Comparison of ENCODE assay signal across 12 cellular contexts in genomic region chr10:101986277-101986971, GRCh38.
DNase-seq lines count a peak whose midpoint lies in the region; ATAC-seq and TF ChIP-seq lines count a peak whose summit lies in the region.
"Had no signal": no experiment of that assay in that cellular context is flagged by ENCODE, and none has a peak within 500 bp of the region (broad histone marks: within the 10 kb centered on the region; RNA-seq: fewer than 3 reads in every experiment).

No MANE protein-coding gene starts in this region.

- H3K36me3 Mint-ChIP-seq in MCF 10A (ENCODE audit: insufficient read depth, unreplicated experiment) = peaks cover 39% of the 10 kb centered on the region

- peaks cover 3% of the 10 kb centered on the region for H3K4me1 Mint-ChIP-seq in MCF 10A (ENCODE audit: insufficient read depth, unreplicated experiment)
- H3K4me1 Mint-ChIP-seq: brain had no signal

- CTCF ChIA-PET in MCF 10A (lab: Yijun Ruan, JAX) = no interaction called here
- CTCF ChIA-PET in mammary epithelial cell (lab: Charles Lee; ENCODE audit: low non-redundant PET) = no interaction called here

- no peaks in the 10 kb centered on the region for H3K4me1 ChIP-seq in mammary epithelial cell (ENCODE audit: insufficient read depth, low read length)
- H3K4me1 ChIP-seq in cardiac muscle cell (ENCODE audit: low read depth) = peaks cover 12% of the 10 kb centered on the region
- H3K4me1 ChIP-seq in transverse colon = no peaks in the 10 kb centered on the region

- intact Hi-C loops in MCF 10A (cut with micrococcal nuclease) = no loop called here
- intact Hi-C loops in mammary epithelial cell (cut with micrococcal nuclease) = no loop called here
- intact Hi-C loops in transverse colon (cut with DNase I; ENCODE audit: low total_unique reads) = no loop called here

- dilution Hi-C loops in mammary epithelial cell (cut with HindIII; ENCODE audit: low sequenced_read_pairs) = no loop called here

- H3K4me3 ChIP-seq in mammary epithelial cell (replicated peaks in 1 of 3; ENCODE audit: insufficient read depth in 1 of 3, low read depth in 2 of 3, low read length in 3 of 3) = no peak overlapping the region
- H3K4me3 ChIP-seq in cardiac muscle cell = no peak overlapping the region
- H3K4me3 ChIP-seq in transverse colon = no peak overlapping the region

- H3K9ac ChIP-seq in mammary epithelial cell (ENCODE audit: insufficient read depth, low read length) = no peak overlapping the region
- H3K9ac ChIP-seq: KMS-11 had no signal

- TF ChIP-seq EP300 in transverse colon (IDR thresholded peaks at IDR 0.05; ENCODE audit: low read depth) = no peak

- no peaks in the 10 kb centered on the region for H3K9me3 Mint-ChIP-seq in MCF 10A (ENCODE audit: unreplicated experiment)
- H3K9me3 Mint-ChIP-seq: brain, type B pancreatic cell had no signal

- no peak overlapping the region for H3K27ac ChIP-seq in mammary epithelial cell (ENCODE audit: insufficient read depth, low read depth, low read length)
- peak overlapping the region; percentile 50 for H3K27ac ChIP-seq in cardiac muscle cell
- H3K27ac ChIP-seq in transverse colon = no peak overlapping the region
- H3K27ac ChIP-seq: C4-2B, KMS-11 had no signal

- H3K27me3 ChIP-seq in mammary epithelial cell (ENCODE audit: insufficient read depth, low read length) (no peaks in the 10 kb centered on the region), cardiac muscle cell (no peaks in the 10 kb centered on the region), transverse colon (no peaks in the 10 kb centered on the region)

- BruUV-seq in MCF 10A (replicated peaks; lab: Mats Ljungman, UMichigan) (no TSS peak), mammary epithelial cell (replicated peaks; lab: Mats Ljungman, UMichigan) (no TSS peak)

- DNase-seq in MCF 10A (ENCODE audit: unreplicated experiment) (no peak), mammary epithelial cell (no peak), NCI-H69 (lab: John Stamatoyannopoulos, UW) (peak; percentile 61), cardiac muscle cell (ENCODE audit: low read depth in 1 of 2, low spot score in 1 of 2) (peak; percentile 42 to 86), transverse colon (peak; percentile 23), GM19240 (ENCODE audit: insufficient read length, low spot score) (no peak)
- DNase-seq in stimulated activated naive CD4-positive, alpha-beta T cell (lab: John Stamatoyannopoulos, UW) = no peak

- 61% methylated on average over 5 of the region's 5 CpGs for WGBS in mammary epithelial cell (ENCODE audit: low coverage, missing lambda C conversion rate)
- WGBS in transverse colon (ENCODE audit: low coverage in 1 of 2), 2 donors = 42 to 56% methylated on average over 2 to 5 of the region's 5 CpGs

- H3K27me3 Mint-ChIP-seq in MCF 10A (ENCODE audit: insufficient read depth, unreplicated experiment) = no peaks in the 10 kb centered on the region
- H3K27me3 Mint-ChIP-seq: brain, type B pancreatic cell had no signal

- peak overlapping the region; percentile 56 for H3K27ac Mint-ChIP-seq in MCF 10A (ENCODE audit: low read depth, unreplicated experiment)
- H3K27ac Mint-ChIP-seq: type B pancreatic cell had no signal

- H2AFZ ChIP-seq in mammary epithelial cell (ENCODE audit: low read depth, low read length) = no peak overlapping the region

- no peak overlapping the region for H3K4me3 Mint-ChIP-seq in MCF 10A (ENCODE audit: unreplicated experiment)
- H3K4me3 Mint-ChIP-seq: brain, type B pancreatic cell had no signal

- no peak for TF ChIP-seq CTCF in MCF 10A (IDR thresholded peaks at IDR 0.05; ENCODE audit: unreplicated experiment)
- TF ChIP-seq CTCF in mammary epithelial cell (conservative IDR thresholded peaks at IDR 0.05 in 1 of 2, IDR thresholded peaks at IDR 0.05 in 1 of 2; ENCODE audit: extremely low read depth in 1 of 2, insufficient read depth in 1 of 2, low read depth in 1 of 2, low read length in 2 of 2) = no peak
- TF ChIP-seq CTCF in cardiac muscle cell (IDR thresholded peaks at IDR 0.05; ENCODE audit: low read depth, low read length) = no peak
- no peak for TF ChIP-seq CTCF in transverse colon (IDR thresholded peaks at IDR 0.05)

- in situ Hi-C loops in mammary epithelial cell (cut with MboI; ENCODE audit: low sequenced_read_pairs in 2 of 2) (no loop called here), transverse colon (cut with MboI; ENCODE audit: low pct_ligation_motif_present in 1 of 4, low pct_unique_long_range_greater_than_20kb in 1 of 4, low sequenced_read_pairs in 3 of 4) (no loop called here)

- H4K20me1 ChIP-seq in mammary epithelial cell (ENCODE audit: insufficient read depth, low read length) = no peaks in the 10 kb centered on the region

- ATAC-seq in GM18870 (IDR thresholded peaks at IDR 0.05; ENCODE audit: unreplicated experiment) = no peak

- H3K4me2 ChIP-seq in mammary epithelial cell (ENCODE audit: insufficient read depth, low read depth, low read length) = no peak overlapping the region
- H3K4me2 ChIP-seq: KMS-11 had no signal

- POLR2A ChIA-PET in MCF 10A (lab: Yijun Ruan, JAX) = interaction anchor here (0.7 kb wide), 2 partner anchors 13 to 371 kb away, joined by 3 read pairs; no protein-coding TSS in a partner anchor

- TF ChIP-seq POLR2A in transverse colon (IDR thresholded peaks at IDR 0.05) = no peak

- H3K36me3 ChIP-seq in mammary epithelial cell (ENCODE audit: insufficient read depth, low read length) (peaks cover 16% of the 10 kb centered on the region), cardiac muscle cell (peaks cover 4% of the 10 kb centered on the region), transverse colon (peaks cover 0 to 43% (median 20%) of the 10 kb centered on the region in 4 donors)

- no peaks in the 10 kb centered on the region for H3K79me2 ChIP-seq in mammary epithelial cell (ENCODE audit: insufficient read depth, low read length)

- H3K9me3 ChIP-seq in mammary epithelial cell (replicated peaks; ENCODE audit: insufficient read depth, low read length) = no peaks in the 10 kb centered on the region
- H3K9me3 ChIP-seq in cardiac muscle cell (ENCODE audit: low read depth) = no peaks in the 10 kb centered on the region
- H3K9me3 ChIP-seq in transverse colon = no peaks in the 10 kb centered on the region

Comparison
In these comparisons a context has a peak if more than half of its experiments do, and no peak if none do; other contexts are left out.
1. DNase-seq: peak in NCI-H69 (single experiment), cardiac muscle cell (2 of 2) and transverse colon (single experiment); none in MCF 10A (single experiment), mammary epithelial cell (single experiment), stimulated activated naive CD4-positive, alpha-beta T cell (0 of 6) and GM19240 (single experiment).